Comparison of ENCODE assay signal across 9 cellular contexts in the genomic region with DNA sequence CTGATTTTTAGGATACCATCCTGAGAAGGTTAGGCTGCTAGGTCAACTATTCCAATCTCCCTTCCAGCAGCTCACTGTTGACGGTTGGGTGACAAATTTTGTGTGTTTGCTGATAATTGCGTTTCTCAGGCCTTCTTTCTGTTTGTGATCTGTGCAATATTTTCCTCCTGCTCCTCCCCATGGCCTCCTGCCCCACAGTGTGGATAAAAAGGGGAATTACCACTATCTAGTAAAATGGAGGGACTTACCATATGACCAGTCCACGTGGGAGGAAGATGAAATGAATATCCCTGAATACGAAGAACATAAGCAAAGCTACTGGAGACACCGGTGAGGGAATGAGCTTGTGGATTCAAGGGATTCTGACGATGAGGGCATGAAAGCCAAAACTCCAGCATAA. TPM values are rescaled to one million over a fixed set of nuclear protein-coding genes. Genes with fewer than 3 reads are reported as not detected.
DNase-seq lines count a peak whose midpoint lies in the region; ATAC-seq, FAIRE-seq and TF ChIP-seq lines count a peak whose summit lies in the region.
"Had no signal": no experiment of that assay in that cellular context is flagged by ENCODE, and none has a peak within 500 bp of the region (broad histone marks: within the 10 kb centered on the region; RNA-seq: fewer than 3 reads in every experiment).

No MANE protein-coding gene starts in this region.

- dilution Hi-C loops in endothelial cell of umbilical vein (cut with MboI; ENCODE audit: extremely low pct_ligation_motif_present, low sequenced_read_pairs): no loop called here

- DNase-seq in NCI-H748 (lab: John Stamatoyannopoulos, UW; ENCODE audit: unreplicated experiment) (peak; percentile 15), NCI-H748 treated with DMSO at 0.1 percent for 48 hours (lab: John Stamatoyannopoulos, UW) (no peak), RKO (ENCODE audit: low spot score) (peak; percentile 48), endothelial cell of umbilical vein (ENCODE audit: low read depth, low spot score) (peak; percentile 51), NCI-H82 treated with DMSO at 0.1 percent for 48 hours (lab: John Stamatoyannopoulos, UW; ENCODE audit: unreplicated experiment) (no peak), GM12892 (ENCODE audit: insufficient read length) (no peak)

- no peaks in the 10 kb centered on the region for H3K27me3 ChIP-seq in endothelial cell of umbilical vein (ENCODE audit: control insufficient read depth in 2 of 2, insufficient read depth in 2 of 2, low read length in 2 of 2)

- CTCF ChIA-PET in endothelial cell of umbilical vein (lab: Charles Lee): interaction anchor here (0.6 to 7.1 kb wide), 12 partner anchors 14 to 155 kb away, joined by 3 to 58 read pairs (median 3); partner anchors contain the start of gene KDM6B

- no TSS peak for BruUV-seq in endothelial cell of umbilical vein (replicated peaks; lab: Mats Ljungman, UMichigan)

- no peak overlapping the region for H3K27ac ChIP-seq in endothelial cell of umbilical vein (ENCODE audit: insufficient read depth, low read depth, low read length)
- H3K27ac ChIP-seq: SK-N-MC had no signal

- H3K9me3 ChIP-seq in endothelial cell of umbilical vein (replicated peaks; ENCODE audit: control insufficient read depth, insufficient read depth, low read length): no peaks in the 10 kb centered on the region

- no peak overlapping the region for H2AFZ ChIP-seq in endothelial cell of umbilical vein (ENCODE audit: low read depth, low read length)

- POLR2A ChIA-PET in endothelial cell of umbilical vein (lab: Charles Lee): no interaction called here

- no peaks in the 10 kb centered on the region for H3K9me3 Mint-ChIP-seq in nephron

- FAIRE-seq in endothelial cell of umbilical vein (lab: Jason Lieb, UNC) (no peak), GM12892 (lab: Jason Lieb, UNC) (no peak)

- no peak for TF ChIP-seq POLR2A in endothelial cell of umbilical vein (IDR thresholded peaks at IDR 0.05; ENCODE audit: low read depth, low read length)
- no peak for TF ChIP-seq POLR2A in GM12892 (IDR thresholded peaks at IDR 0.05; ENCODE audit: low read depth, low read length)

- H3K4me1 Mint-ChIP-seq in nephron: peaks cover 44% of the 10 kb centered on the region

- TF ChIP-seq CTCF in endothelial cell of umbilical vein (IDR thresholded peaks at IDR 0.05; ENCODE audit: extremely low read depth in 1 of 2, insufficient read depth in 1 of 2, low read depth in 1 of 2, low read length in 2 of 2): peak; percentile 26 to 29
- peak; percentile 45 to 64 (median 57) for TF ChIP-seq CTCF in nephron (IDR thresholded peaks at IDR 0.05; ENCODE audit: unreplicated experiment in 3 of 3)

- no peaks in the 10 kb centered on the region for H4K20me1 ChIP-seq in endothelial cell of umbilical vein (replicated peaks; ENCODE audit: control insufficient read depth, extremely low read depth, insufficient read depth, low read length)

- peak overlapping the region; percentile 0 to 32 (median 20) for H3K27ac Mint-ChIP-seq in nephron

- H3K79me2 ChIP-seq in endothelial cell of umbilical vein (ENCODE audit: control insufficient read depth, insufficient read depth, low read length): no peaks in the 10 kb centered on the region

- ATAC-seq in HG03469 (IDR thresholded peaks at IDR 0.05; ENCODE audit: unreplicated experiment): no peak

- intact Hi-C loops in endothelial cell of umbilical vein (cut with micrococcal nuclease): loop anchor here (1.0 kb wide), 1 partner anchor 35 kb away; no protein-coding TSS in a partner anchor

- no peak overlapping the region for H3K4me3 ChIP-seq in endothelial cell of umbilical vein (replicated peaks in 1 of 3; ENCODE audit: insufficient read depth in 1 of 3, low read depth in 1 of 3, low read length in 3 of 3)
- H3K4me3 ChIP-seq: SK-N-MC had no signal

- H3K36me3 Mint-ChIP-seq in nephron (ENCODE audit: low read depth): peaks cover 95% of the 10 kb centered on the region

- no peaks in the 10 kb centered on the region for H3K4me1 ChIP-seq in endothelial cell of umbilical vein (ENCODE audit: control insufficient read depth, extremely low read depth, insufficient read depth, low read length)

- no peak overlapping the region for H3K4me3 Mint-ChIP-seq in nephron

- peaks cover 44 to 72% of the 10 kb centered on the region in 2 experiments for H3K36me3 ChIP-seq in endothelial cell of umbilical vein (ENCODE audit: control insufficient read depth in 2 of 2, extremely low read depth in 1 of 2, insufficient read depth in 2 of 2, low read length in 2 of 2)

- no peaks in the 10 kb centered on the region for H3K27me3 Mint-ChIP-seq in nephron (ENCODE audit: low read depth)

- H3K9ac ChIP-seq in endothelial cell of umbilical vein (replicated peaks; ENCODE audit: extremely low read depth, insufficient read depth, low read length): no peak overlapping the region

- H3K9me1 ChIP-seq in endothelial cell of umbilical vein (replicated peaks; ENCODE audit: control insufficient read depth, extremely low read depth, insufficient read depth, low read length): no peaks in the 10 kb centered on the region

- H3K4me2 ChIP-seq in endothelial cell of umbilical vein (ENCODE audit: insufficient read depth, low read length): no peak overlapping the region

TF ChIP-seq in endothelial cell of umbilical vein, 7 proteins besides CTCF, POLR2A, EP300 and RAD21 (continues in another document):
- TF ChIP-seq POLR2AphosphoS5 (IDR thresholded peaks at IDR 0.05; ENCODE audit: insufficient read depth, low read depth, low read length) (no peak), FOS (IDR thresholded peaks at IDR 0.05; ENCODE audit: borderline replicate concordance, insufficient read depth, low read length) (no peak), GATA2 (IDR thresholded peaks at IDR 0.05; ENCODE audit: insufficient read depth, insufficient read length, low read depth, low read length) (no peak), MYC (IDR thresholded peaks at IDR 0.05; ENCODE audit: low read depth, low read length) (no peak), EZH2 (IDR thresholded peaks at IDR 0.05; ENCODE audit: borderline replicate concordance, low read depth, low read length, severe bottlenecking) (no peak)
- TF ChIP-seq, protein P1, sequence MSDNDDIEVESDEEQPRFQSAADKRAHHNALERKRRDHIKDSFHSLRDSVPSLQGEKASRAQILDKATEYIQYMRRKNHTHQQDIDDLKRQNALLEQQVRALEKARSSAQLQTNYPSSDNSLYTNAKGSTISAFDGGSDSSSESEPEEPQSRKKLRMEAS (IDR thresholded peaks at IDR 0.05; ENCODE audit: insufficient read depth, insufficient read length): no peak

RNA-seq across cellular contexts. Expression of gene CHD3, which starts 9.2 kb away (rescaled TPM):
- total RNA-seq in endothelial cell of umbilical vein: 185 and 189 TPM in 2 replicates
- polyA plus RNA-seq in endothelial cell of umbilical vein: 102 and 108 TPM in 2 replicates
- 49.9 and 71.3 TPM in 2 replicates for polyA plus RNA-seq in endothelial cell of umbilical vein (2011; cell fraction: cytosol; rRNA removed)
- polyA plus RNA-seq in endothelial cell of umbilical vein (2011; cell fraction: nucleus; rRNA removed): 282 and 317 TPM in 2 replicates
- 104 and 141 TPM in 2 replicates for polyA plus RNA-seq in endothelial cell of umbilical vein (2012)
- 169 and 172 TPM in 2 replicates for polyA minus RNA-seq in endothelial cell of umbilical vein
- 55.1 TPM for polyA minus RNA-seq in endothelial cell of umbilical vein (2011; cell fraction: cytosol; rRNA and poly(A)+ RNA removed)
- polyA minus RNA-seq in endothelial cell of umbilical vein (2011; cell fraction: nucleus; rRNA and poly(A)+ RNA removed): 98.9 and 110 TPM in 2 replicates
- polyA plus RNA-seq in GM12892 (2012; ENCODE audit: missing spikeins): 34.9 TPM

RNA-seq across cellular contexts. Expression of gene RNF227, which starts 18.3 kb away (rescaled TPM):
- total RNA-seq in endothelial cell of umbilical vein: 0.58 TPM in 2 replicates
- polyA plus RNA-seq in endothelial cell of umbilical vein: 0.76 TPM in 2 replicates
- polyA plus RNA-seq in endothelial cell of umbilical vein (2011; cell fraction: cytosol; rRNA removed): 0.56 and 1.3 TPM in 2 replicates
- 0.94 and 1.7 TPM in 2 replicates for polyA plus RNA-seq in endothelial cell of umbilical vein (2011; cell fraction: nucleus; rRNA removed)
- 0.33 and 0.40 TPM in 2 replicates for polyA plus RNA-seq in endothelial cell of umbilical vein (2012)
- polyA minus RNA-seq in endothelial cell of umbilical vein: 0.49 and 0.87 TPM in 2 replicates
- polyA minus RNA-seq in endothelial cell of umbilical vein (2011; cell fraction: cytosol; rRNA and poly(A)+ RNA removed): 4.6 TPM
- 0.72 and 0.91 TPM in 2 replicates for polyA minus RNA-seq in endothelial cell of umbilical vein (2011; cell fraction: nucleus; rRNA and poly(A)+ RNA removed)
- 3.8 TPM for polyA plus RNA-seq in GM12892 (2012; ENCODE audit: missing spikeins)

RNA-seq across cellular contexts. Expression of gene KCNAB3, which starts 31.9 kb away (rescaled TPM):
- total RNA-seq in endothelial cell of umbilical vein: 2.4 and 4.2 TPM in 2 replicates
- 1.3 and 2.1 TPM in 2 replicates for polyA plus RNA-seq in endothelial cell of umbilical vein
- 0.34 and 0.72 TPM in 2 replicates for polyA plus RNA-seq in endothelial cell of umbilical vein (2011; cell fraction: cytosol; rRNA removed)
- 21.7 and 22.6 TPM in 2 replicates for polyA plus RNA-seq in endothelial cell of umbilical vein (2011; cell fraction: nucleus; rRNA removed)
- polyA plus RNA-seq in endothelial cell of umbilical vein (2012): 1.8 and 2.1 TPM in 2 replicates
- 0.83 and 1.6 TPM in 2 replicates for polyA minus RNA-seq in endothelial cell of umbilical vein
- polyA minus RNA-seq in endothelial cell of umbilical vein (2011; cell fraction: cytosol; rRNA and poly(A)+ RNA removed): not detected
- 1.9 and 3.6 TPM in 2 replicates for polyA minus RNA-seq in endothelial cell of umbilical vein (2011; cell fraction: nucleus; rRNA and poly(A)+ RNA removed)
- 4.2 TPM for polyA plus RNA-seq in GM12892 (2012; ENCODE audit: missing spikeins)

RNA-seq across cellular contexts. Expression of gene TRAPPC1, which starts 34.0 kb away (rescaled TPM):
- total RNA-seq in endothelial cell of umbilical vein: 139 and 146 TPM in 2 replicates
- polyA plus RNA-seq in endothelial cell of umbilical vein: 250 and 272 TPM in 2 replicates
- 270 and 310 TPM in 2 replicates for polyA plus RNA-seq in endothelial cell of umbilical vein (2011; cell fraction: cytosol; rRNA removed)
- polyA plus RNA-seq in endothelial cell of umbilical vein (2011; cell fraction: nucleus; rRNA removed): 66.9 and 75.5 TPM in 2 replicates
- 215 and 270 TPM in 2 replicates for polyA plus RNA-seq in endothelial cell of umbilical vein (2012)
- polyA minus RNA-seq in endothelial cell of umbilical vein: 158 and 166 TPM in 2 replicates
- polyA minus RNA-seq in endothelial cell of umbilical vein (2011; cell fraction: cytosol; rRNA and poly(A)+ RNA removed): 40.5 TPM
- polyA minus RNA-seq in endothelial cell of umbilical vein (2011; cell fraction: nucleus; rRNA and poly(A)+ RNA removed): 19.4 and 23.1 TPM in 2 replicates
- 166 TPM for polyA plus RNA-seq in GM12892 (2012; ENCODE audit: missing spikeins)

RNA-seq across cellular contexts. Expression of gene CNTROB, which starts 34.2 kb away (rescaled TPM):
- total RNA-seq in endothelial cell of umbilical vein: 45.0 and 47.2 TPM in 2 replicates
- polyA plus RNA-seq in endothelial cell of umbilical vein: 24.9 and 27.8 TPM in 2 replicates
- polyA plus RNA-seq in endothelial cell of umbilical vein (2011; cell fraction: cytosol; rRNA removed): 23.6 and 27.2 TPM in 2 replicates
- polyA plus RNA-seq in endothelial cell of umbilical vein (2011; cell fraction: nucleus; rRNA removed): 138 and 152 TPM in 2 replicates
- polyA plus RNA-seq in endothelial cell of umbilical vein (2012): 30.2 and 32.5 TPM in 2 replicates
- 22.2 and 23.3 TPM in 2 replicates for polyA minus RNA-seq in endothelial cell of umbilical vein
- 13.3 TPM for polyA minus RNA-seq in endothelial cell of umbilical vein (2011; cell fraction: cytosol; rRNA and poly(A)+ RNA removed)
- 28.6 and 45.2 TPM in 2 replicates for polyA minus RNA-seq in endothelial cell of umbilical vein (2011; cell fraction: nucleus; rRNA and poly(A)+ RNA removed)
- polyA plus RNA-seq in GM12892 (2012; ENCODE audit: missing spikeins): 27.4 TPM

Comparison
In these comparisons a context has a peak if more than half of its experiments do, and no peak if none do; other contexts are left out.
1. DNase-seq: peak in NCI-H748 (single experiment), RKO (single experiment) and endothelial cell of umbilical vein (single experiment); none in NCI-H748 treated with DMSO at 0.1 percent for 48 hours (single experiment), NCI-H82 treated with DMSO at 0.1 percent for 48 hours (single experiment) and GM12892 (single experiment).